9 cellular contexts compared by ENCODE assay signal in the genomic region with DNA sequence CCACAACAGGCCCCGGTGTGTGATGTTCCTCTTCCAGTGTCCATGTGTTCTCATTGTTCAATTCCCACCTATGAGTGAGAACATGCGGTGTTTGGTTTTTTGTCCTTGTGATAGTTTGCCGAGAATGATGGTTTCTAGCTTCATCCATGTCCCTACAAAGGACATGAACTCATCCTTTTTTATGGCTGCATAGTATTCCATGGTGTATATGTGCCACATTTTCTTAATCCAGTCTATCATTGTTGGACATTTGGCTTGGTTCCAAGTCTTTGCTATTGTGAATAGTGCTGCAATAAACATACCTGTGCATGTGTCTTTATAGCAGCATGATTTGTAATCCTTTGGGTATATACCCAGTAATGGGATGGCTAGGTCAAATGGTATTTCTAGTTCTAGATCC. TPM values are rescaled to one million over a fixed set of nuclear protein-coding genes. Genes with fewer than 3 reads are reported as not detected.
"Had no signal": no experiment of that assay in that cellular context is flagged by ENCODE, and none has a peak within 500 bp of the region (broad histone marks: within the 10 kb centered on the region; RNA-seq: fewer than 3 reads in every experiment).

No MANE protein-coding gene starts in this region.

RNA-seq across cellular contexts. Expression of gene LYPD6, which starts 11.8 kb away (rescaled TPM):
- total RNA-seq: activated naive CD4-positive, alpha-beta T cell treated with anti-CD3 and anti-CD28 coated beads for 36 hours; activated naive CD4-positive, alpha-beta T cell treated with anti-CD3 and anti-CD28 coated beads, Interleukin-2, amount 50 U/mL, for 72 hours; activated naive CD8-positive, alpha-beta T cell treated with anti-CD3 and anti-CD28 coated beads for 36 hours; activated naive CD8-positive, alpha-beta T cell treated with anti-CD3 and anti-CD28 coated beads, Interleukin-2, amount 10 ng/mL, durations not matched to agents 7 days and 5 days; activated T-cell treated with anti-CD3 and anti-CD28 coated beads, Interleukin-2, amount 50 U/mL, for 4 hours; activated T-cell treated with anti-CD3 and anti-CD28 coated beads, Interleukin-2, amount 50 U/mL, for 72 hours; activated T-helper 1 cell treated with anti-CD3 and anti-CD28 coated beads, Interleukin-12 subunit alpha, Interleukin-12 subunit beta, Interleukin-2, Interleukin-4 antibody, amounts not matched to agents 30 ng/mL and 10 ng/mL and 1 ng/mL, durations not matched to agents 14 hours and 24 hours and 36 hours; activated T-helper 17 cell treated with anti-CD3 and anti-CD28 coated beads, Interleukin-2, amount 50 U/mL, for 72 hours; activated T-helper 2 cell treated with anti-CD3 and anti-CD28 coated beads, Interferon-gamma antibody, Interleukin-2, Interleukin-4, amounts not matched to agents 10 μg/mL and 5 μg/mL and 100 μg/mL, durations not matched to agents 14 hours and 24 hours and 36 hours had no signal
